Comparison of ENCODE assay signal across 34 cellular contexts in genomic region chrX:12824944-12825343, GRCh38. TPM values are rescaled to one million over a fixed set of nuclear protein-coding genes. Genes with fewer than 3 reads are reported as not detected.
DNase-seq lines count a peak whose midpoint lies in the region; ATAC-seq, FAIRE-seq and TF ChIP-seq lines count a peak whose summit lies in the region.
"Had no signal": no experiment of that assay in that cellular context is flagged by ENCODE, and none has a peak within 500 bp of the region (broad histone marks: within the 10 kb centered on the region; RNA-seq: fewer than 3 reads in every experiment).

No MANE protein-coding gene starts in this region.

- H3K36me3 ChIP-seq in HCT116 (ENCODE audit: control insufficient read depth in 1 of 2, insufficient read depth in 2 of 2, low read length in 2 of 2) (peaks cover 0 to 8% of the 10 kb centered on the region in 2 experiments; a peak in 1 of 4 replicates), H1 (ENCODE audit: control insufficient read depth in 2 of 4, insufficient read depth in 4 of 4, low read length in 3 of 4) (peaks cover 2 to 27% (median 10%) of the 10 kb centered on the region in 4 experiments; a peak in 5 of 8 replicates), trophoblast cell (ENCODE audit: control insufficient read depth in 1 of 2, insufficient read depth in 2 of 2, low read length in 2 of 2) (peaks cover 3% of the 10 kb centered on the region in 2 experiments)
- H3K36me3 ChIP-seq: cardiac muscle cell, right atrium auricular region, thyroid gland had no signal

- H3K27me3 ChIP-seq in HCT116 (ENCODE audit: insufficient read depth, low read length): no peaks in the 10 kb centered on the region
- no peaks in the 10 kb centered on the region for H3K27me3 ChIP-seq in H1 (replicated peaks in 1 of 4; ENCODE audit: control insufficient read depth in 3 of 4, extremely low read depth in 1 of 4, insufficient read depth in 3 of 4, low read length in 3 of 4)
- no peaks in the 10 kb centered on the region for H3K27me3 ChIP-seq in trophoblast cell (ENCODE audit: insufficient read depth, low read length)
- H3K27me3 ChIP-seq: ascending aorta, cardiac muscle cell, right atrium auricular region, SJCRH30, spleen, thyroid gland had no signal

- no peak overlapping the region for H4K5ac ChIP-seq in H1 (ENCODE audit: insufficient read length, low read depth, low read length)

- TF ChIP-seq POLR2A in HCT116 (IDR thresholded peaks at IDR 0.05; ENCODE audit: borderline replicate concordance, extremely low read depth, insufficient read depth, insufficient read length) (no peak), H1 (IDR thresholded peaks at IDR 0.05; ENCODE audit: control extremely low read depth in 1 of 2, low read depth in 2 of 2, low read length in 2 of 2) (no peak)

- intact Hi-C loops in HCT116 (cut with micrococcal nuclease) (no loop called here), sciatic nerve (cut with DNase I) (no loop called here)

- no peak overlapping the region for H4K8ac ChIP-seq in H1 (ENCODE audit: extremely low read depth, insufficient read depth, low read length)
- no peak overlapping the region for H4K8ac ChIP-seq in trophoblast cell (ENCODE audit: low read depth, low read length)

- H3K14ac ChIP-seq in H1 (ENCODE audit: insufficient read length): no peak overlapping the region
- H3K14ac ChIP-seq in trophoblast cell (ENCODE audit: low read length): no peak overlapping the region

- H2AK5ac ChIP-seq in H1 (ENCODE audit: low read depth, low read length) (no peak overlapping the region), trophoblast cell (ENCODE audit: low read length) (no peak overlapping the region)

- RAD21 ChIA-PET in HCT116 (lab: Charles Lee; ENCODE audit: low non-redundant PET in 1 of 2, low total read pairs in 2 of 2, uncharacterized antibody in 2 of 2, unreplicated experiment in 2 of 2): no interaction called here

- no peak overlapping the region for H3K27ac ChIP-seq in HCT116 (ENCODE audit: low read depth, low read length)
- H3K27ac ChIP-seq in H1 (ENCODE audit: low read depth, low read length): no peak overlapping the region
- peak overlapping the region; percentile 40 for H3K27ac ChIP-seq in trophoblast cell (ENCODE audit: low read depth, low read length)
- H3K27ac ChIP-seq: ascending aorta, cardiac muscle cell, epithelial cell of prostate, parathyroid adenoma, right atrium auricular region, SJCRH30, spleen, thyroid gland, VCaP had no signal

- H3K79me1 ChIP-seq in H1 (ENCODE audit: low read depth, low read length) (no peaks in the 10 kb centered on the region), trophoblast cell (ENCODE audit: low read length) (peaks cover 3% of the 10 kb centered on the region)

- H3K4ac ChIP-seq in H1 (replicated peaks; ENCODE audit: insufficient read length, low read depth, low read length) (no peak overlapping the region), trophoblast cell (ENCODE audit: low read depth, low read length) (no peak overlapping the region)

- no peak for FAIRE-seq in H1 (lab: Jason Lieb, UNC)
- FAIRE-seq: colon, GM12878, islet of Langerhans had no signal

- DNase-seq in COLO829 (ENCODE audit: low spot score) (peak; percentile 18), HCT116 (ENCODE audit: low read depth, low spot score) (no peak), H1 (ENCODE audit: low read depth in 1 of 2, low spot score in 2 of 2) (no peak), trophoblast cell (no peak), sciatic nerve (ENCODE audit: low spot score) (no peak)
- DNase-seq: activated CD4-positive, alpha-beta T cell treated with anti-CD3 and anti-CD28 coated beads for 4 hours; activated CD8-positive, alpha-beta memory T cell treated with anti-CD3 and anti-CD28 coated beads for 24 hours; activated T-cell treated with anti-CD3 and anti-CD28 coated beads for 4 hours; effector CD4-positive, alpha-beta T cell; H7; MV-4-11; NCI-H1436; NCI-H345; NCI-H774; RPMI8226; SJCRH30; spleen; stimulated activated CD4-positive, alpha-beta T cell treated with anti-CD3 and anti-CD28 coated beads, Interleukin-2, amount 100 ng/mL, for 24 hours; stimulated activated CD8-positive, alpha-beta memory T cell treated with anti-CD3 and anti-CD28 coated beads, Interleukin-4, amount 100 ng/mL, for 48 hours; stimulated activated naive CD8-positive, alpha-beta T cell treated with anti-CD3 and anti-CD28 coated beads, Interleukin-15, amount 100 ng/mL, for 72 hours; thyroid gland had no signal

- peak overlapping the region; percentile 56; the same call in 1 of the 2 replicates for H3K4me2 ChIP-seq in HCT116 (ENCODE audit: low read length)
- H3K4me2 ChIP-seq in H1 (ENCODE audit: insufficient read depth in 1 of 2, low read depth in 2 of 2, low read length in 2 of 2): no peak overlapping the region
- no peak overlapping the region for H3K4me2 ChIP-seq in trophoblast cell (ENCODE audit: low read length)

- H3K23ac ChIP-seq in H1 (ENCODE audit: insufficient read length) (no peak overlapping the region), trophoblast cell (ENCODE audit: low read length) (no peak overlapping the region)

- H3K79me2 ChIP-seq in HCT116 (ENCODE audit: insufficient read depth, low read length) (no peaks in the 10 kb centered on the region), H1 (ENCODE audit: control insufficient read depth in 1 of 2, insufficient read depth in 2 of 2, low read length in 2 of 2) (no peaks in the 10 kb centered on the region), trophoblast cell (ENCODE audit: control insufficient read depth, insufficient read depth, low read length, poor library complexity) (no peaks in the 10 kb centered on the region)
- H3K79me2 ChIP-seq: parathyroid adenoma had no signal

- H2BK120ac ChIP-seq in H1 (replicated peaks; ENCODE audit: low read depth, low read length): no peak overlapping the region
- no peak overlapping the region for H2BK120ac ChIP-seq in trophoblast cell (ENCODE audit: insufficient read depth, low read length, poor library complexity)

- no peak overlapping the region for H3K4me3 ChIP-seq in HCT116 (replicated peaks in 1 of 2; ENCODE audit: low read depth in 1 of 2, low read length in 2 of 2)
- no peak overlapping the region for H3K4me3 ChIP-seq in H1 (ENCODE audit: extremely low read depth in 1 of 4, insufficient read depth in 2 of 4, low read depth in 3 of 4, low read length in 4 of 4)
- H3K4me3 ChIP-seq in trophoblast cell (ENCODE audit: low read depth, low read length): no peak overlapping the region
- H3K4me3 ChIP-seq: ascending aorta, cardiac muscle cell, GM12878, right atrium auricular region, SJCRH30, spleen, thyroid gland had no signal

- H4K91ac ChIP-seq in H1 (replicated peaks; ENCODE audit: insufficient read length, low read length): no peak overlapping the region
- no peak overlapping the region for H4K91ac ChIP-seq in trophoblast cell (ENCODE audit: low read depth, low read length)

- no TSS peak for BruUV-seq in HCT116 (replicated peaks; lab: Mats Ljungman, UMichigan)

- H3K9ac ChIP-seq in HCT116 (ENCODE audit: low read length): no peak overlapping the region
- no peak overlapping the region for H3K9ac ChIP-seq in H1 (replicated peaks in 1 of 4; ENCODE audit: extremely low read depth in 1 of 4, low read depth in 3 of 4, low read length in 3 of 4)
- H3K9ac ChIP-seq in trophoblast cell (ENCODE audit: low read length): no peak overlapping the region
- H3K9ac ChIP-seq: parathyroid adenoma had no signal

- H3K9me3 ChIP-seq in HCT116 (ENCODE audit: control insufficient read depth in 1 of 2, insufficient read depth in 1 of 2, low read depth in 1 of 2, low read length in 2 of 2) (no peaks in the 10 kb centered on the region), H1 (ENCODE audit: insufficient read depth in 2 of 2, low read depth in 1 of 2, low read length in 1 of 2) (no peaks in the 10 kb centered on the region), trophoblast cell (ENCODE audit: insufficient read depth, low read depth, low read length) (no peaks in the 10 kb centered on the region)
- H3K9me3 ChIP-seq: ascending aorta, right atrium auricular region, SJCRH30, spleen, thyroid gland had no signal

- H2BK15ac ChIP-seq in H1 (ENCODE audit: low read length): no peak overlapping the region

- H3K4me1 ChIP-seq in HCT116 (ENCODE audit: control insufficient read depth in 1 of 2, insufficient read depth in 2 of 2, low read length in 2 of 2) (peaks cover 9 to 16% of the 10 kb centered on the region in 2 experiments), H1 (replicated peaks in 1 of 4; ENCODE audit: control insufficient read depth in 3 of 4, insufficient read depth in 4 of 4, low read length in 3 of 4) (no peaks in the 10 kb centered on the region), trophoblast cell (ENCODE audit: control insufficient read depth in 1 of 2, insufficient read depth in 2 of 2, low read length in 2 of 2) (peaks cover 2% of the 10 kb centered on the region in 2 experiments)
- H3K4me1 ChIP-seq: ascending aorta, parathyroid adenoma, right atrium auricular region, SJCRH30, spleen, thyroid gland had no signal

- H2BK5ac ChIP-seq in H1 (ENCODE audit: low read depth, low read length) (no peak overlapping the region), trophoblast cell (ENCODE audit: low read depth, low read length, poor library complexity) (no peak overlapping the region)

- H4K12ac ChIP-seq in trophoblast cell (ENCODE audit: low read depth, low read length): no peak overlapping the region

- H3K23me2 ChIP-seq in H1 (ENCODE audit: low read depth, low read length): no peaks in the 10 kb centered on the region

- ATAC-seq in HCT116 (no peak), sciatic nerve (no peak), HG03196 (IDR thresholded peaks at IDR 0.05; ENCODE audit: unreplicated experiment) (no peak), GM19023 (IDR thresholded peaks at IDR 0.05; ENCODE audit: unreplicated experiment) (no peak)
- ATAC-seq: GM12878; left lobe of liver; stimulated activated naive CD8-positive, alpha-beta T cell treated with anti-CD3 and anti-CD28 coated beads, Interleukin-15, amount 100 ng/mL, for 72 hours had no signal

- H3K18ac ChIP-seq in H1 (ENCODE audit: extremely low read depth, low read length): no peak overlapping the region
- no peak overlapping the region for H3K18ac ChIP-seq in trophoblast cell (ENCODE audit: low read length)

- POLR2A ChIA-PET in HCT116 (lab: Charles Lee) (no interaction called here), H1 (lab: Charles Lee; ENCODE audit: partially characterized antibody) (interaction anchor here (0.9 kb wide), 1 partner anchor 72 kb away, joined by 3 read pairs; no protein-coding TSS in a partner anchor)

- no peak for TF ChIP-seq EP300 in H1 (IDR thresholded peaks at IDR 0.05; ENCODE audit: borderline replicate concordance in 1 of 2, low read depth in 2 of 2, low read length in 2 of 2)

- CTCF ChIA-PET in HCT116 (lab: Charles Lee): interaction anchor here (1.3 kb wide), 2 partner anchors 11 to 122 kb away, joined by 3 to 4 read pairs; no protein-coding TSS in a partner anchor
- CTCF ChIA-PET in H1 (lab: Charles Lee; ENCODE audit: partially characterized antibody): interaction anchor here (1.0 to 3.0 kb wide), 4 partner anchors 10 to 76 kb away, joined by 3 to 14 read pairs (median 4); no protein-coding TSS in a partner anchor

- TF ChIP-seq CTCF in HCT116 (IDR thresholded peaks at IDR 0.05 in 2 of 3, conservative IDR thresholded peaks at IDR 0.05 in 1 of 3; ENCODE audit: borderline replicate concordance in 1 of 3, insufficient read depth in 1 of 3, low read depth in 2 of 3, low read length in 2 of 3): no peak
- TF ChIP-seq CTCF in H1 (IDR thresholded peaks at IDR 0.05; ENCODE audit: control extremely low read depth in 1 of 3, insufficient read depth in 1 of 3, low read depth in 1 of 3, low read length in 3 of 3): peak in 2 of 3 experiments; percentile 6 to 24; a peak in 1 of 4 replicates

- H3K9me2 ChIP-seq in HCT116 (ENCODE audit: insufficient read depth): no peaks in the 10 kb centered on the region

- H2AFZ ChIP-seq in HCT116 (ENCODE audit: low read depth, low read length, poor library complexity, severe bottlenecking) (no peak overlapping the region), H1 (ENCODE audit: low read length) (no peak overlapping the region), trophoblast cell (ENCODE audit: insufficient read depth, low read length, poor library complexity) (no peak overlapping the region)
- H2AFZ ChIP-seq: parathyroid adenoma had no signal

- no peak overlapping the region for H3K56ac ChIP-seq in H1 (replicated peaks; ENCODE audit: insufficient read length, low read depth, low read length)

- H4K20me1 ChIP-seq in HCT116 (ENCODE audit: insufficient read depth) (no peaks in the 10 kb centered on the region), H1 (replicated peaks in 1 of 2; ENCODE audit: control insufficient read depth in 1 of 2, insufficient read depth in 2 of 2, low read length in 2 of 2) (no peaks in the 10 kb centered on the region)

- H2BK12ac ChIP-seq in H1 (ENCODE audit: low read depth, low read length) (no peak overlapping the region), trophoblast cell (ENCODE audit: low read length) (no peak overlapping the region)

- H2BK20ac ChIP-seq in H1 (ENCODE audit: low read length): no peak overlapping the region

- WGBS in H1 (ENCODE audit: extremely low coverage in 1 of 2, insufficient coverage in 1 of 2, insufficient read length in 1 of 2, insufficient replicate concordance in 2 of 2, low coverage in 1 of 2, low lambda C conversion rate in 2 of 2, missing lambda C conversion rate in 1 of 2), 2 experiments: 90% methylated on average over 6 of the region's 9 CpGs; no CpG with 5 or more reads in 1 of the 2 experiments
- WGBS in trophoblast cell (ENCODE audit: extremely low coverage, insufficient coverage, insufficient read length): no CpG with 5 or more reads among the region's 9 CpGs

- TF ChIP-seq RAD21 in HCT116 (IDR thresholded peaks at IDR 0.05; ENCODE audit: low read depth): no peak
- TF ChIP-seq RAD21 in H1 (IDR thresholded peaks at IDR 0.05 in 1 of 2, conservative IDR thresholded peaks at IDR 0.05 in 1 of 2; ENCODE audit: low read depth in 2 of 2, low read length in 2 of 2): no peak; a peak in 1 of 4 replicates

RNA-seq across cellular contexts. Expression of gene PRPS2, which starts 33.7 kb away (rescaled TPM):
- total RNA-seq in HCT116 (2021; ENCODE audit: unreplicated experiment): 79.5 TPM
- polyA plus RNA-seq in HCT116 (2012): 71.2 TPM in 2 replicates
- 29.0 and 31.4 TPM in 2 replicates for total RNA-seq in H1 (2021; fragmentation: NEBNext Ultra II Directional; extraction: Animal tissue kit (Norgen Biotek cat#: 25700))
- 11.8 and 17.8 TPM in 2 replicates for polyA plus RNA-seq in H1 (2011; rRNA removed)
- 16.1 TPM for polyA plus RNA-seq in H1 (2011; cell fraction: cytosol; rRNA removed)
- 16.9 TPM for polyA plus RNA-seq in H1 (2011; cell fraction: nucleus; rRNA removed)
- polyA plus RNA-seq in H1 (2012, experiment 1 of 2): 23.7 to 30.1 TPM (median 25.7 TPM) in 4 replicates
- polyA plus RNA-seq in H1 (2012, experiment 2 of 2): 2.3 TPM
- polyA plus RNA-seq in H1 (2013, experiment 1 of 2): 12.2 TPM
- polyA plus RNA-seq in H1 (2013, experiment 2 of 2): 12.1 TPM
- 28.9 TPM in 2 replicates for polyA minus RNA-seq in H1 (2011; rRNA and poly(A)+ RNA removed)
- 35.8 TPM for polyA minus RNA-seq in H1 (2011; cell fraction: cytosol; rRNA and poly(A)+ RNA removed)
- 21.7 TPM for polyA minus RNA-seq in H1 (2011; cell fraction: nucleus; rRNA and poly(A)+ RNA removed)
- 7.7 and 7.9 TPM in 2 replicates for polyA plus RNA-seq in trophoblast cell (2013)
- 45.1 TPM for total RNA-seq in sciatic nerve

RNA-seq across cellular contexts. Expression of gene TLR7, which starts 41.9 kb away (rescaled TPM):
- total RNA-seq in HCT116 (2021; ENCODE audit: unreplicated experiment) (not detected), sciatic nerve (4.5 TPM)
- polyA plus RNA-seq in HCT116 (2012): not detected in 2 replicates
- not detected in 2 replicates for total RNA-seq in H1 (2021; fragmentation: NEBNext Ultra II Directional; extraction: Animal tissue kit (Norgen Biotek cat#: 25700))
- 0.02 TPM in 1 of 2 replicates, not detected in the other for polyA plus RNA-seq in H1 (2011; rRNA removed)
- 0.01 TPM for polyA plus RNA-seq in H1 (2011; cell fraction: cytosol; rRNA removed)
- polyA plus RNA-seq in H1 (2011; cell fraction: nucleus; rRNA removed): not detected
- not detected in 4 replicates for polyA plus RNA-seq in H1 (2012, experiment 1 of 2)
- polyA plus RNA-seq in H1 (2012, experiment 2 of 2): not detected
- 0.06 TPM for polyA plus RNA-seq in H1 (2013, experiment 1 of 2)
- 0.07 TPM for polyA plus RNA-seq in H1 (2013, experiment 2 of 2)
- 0.06 TPM in 1 of 2 replicates, not detected in the other for polyA minus RNA-seq in H1 (2011; rRNA and poly(A)+ RNA removed)
- not detected for polyA minus RNA-seq in H1 (2011; cell fraction: cytosol; rRNA and poly(A)+ RNA removed)
- not detected for polyA minus RNA-seq in H1 (2011; cell fraction: nucleus; rRNA and poly(A)+ RNA removed)
- 0.97 and 1.1 TPM in 2 replicates for polyA plus RNA-seq in trophoblast cell (2013)
- total RNA-seq: ascending aorta, cardiac muscle cell, Daoy, H7, SJCRH30 had no signal
- polyA plus RNA-seq: cardiac muscle cell had no signal

Comparison
In these comparisons a context has a peak if more than half of its experiments do, and no peak if none do; other contexts are left out.
1. CTCF ChIP-seq: peak in H1 (2 of 3); none in HCT116 (0 of 3).